Comparison of ENCODE assay signal across 18 cellular contexts in genomic region chr15:80691575-80691974, GRCh38. TPM values are rescaled to one million over a fixed set of nuclear protein-coding genes. Genes with fewer than 3 reads are reported as not detected.
DNase-seq lines count a peak whose midpoint lies in the region; ATAC-seq and TF ChIP-seq lines count a peak whose summit lies in the region.
"Had no signal": no experiment of that assay in that cellular context is flagged by ENCODE, and none has a peak within 500 bp of the region (broad histone marks: within the 10 kb centered on the region; RNA-seq: fewer than 3 reads in every experiment).

No MANE protein-coding gene starts in this region.

- H3K4me1 Mint-ChIP-seq in memory B cell: peaks cover 9% of the 10 kb centered on the region

- POLR2A ChIA-PET in PC-9 (lab: Charles Lee; ENCODE audit: unreplicated experiment): no interaction called here

- WGBS in ovary, 3 donors: 91 to 93% (median 91%) methylated on average over 3 of the region's 3 CpGs

- CTCF ChIA-PET in PC-9 (lab: Charles Lee): no interaction called here

- no peak for ATAC-seq in memory B cell (ENCODE audit: low read depth)
- no peak for ATAC-seq in GM19467 (IDR thresholded peaks at IDR 0.05; ENCODE audit: unreplicated experiment)
- no peak for ATAC-seq in HG03457 (IDR thresholded peaks at IDR 0.05; ENCODE audit: unreplicated experiment)
- ATAC-seq: K562 had no signal

- H3K9me3 ChIP-seq in PC-9 (ENCODE audit: insufficient read depth, low read depth): no peaks in the 10 kb centered on the region
- H3K9me3 ChIP-seq in ovary: no peaks in the 10 kb centered on the region

- H3F3A ChIP-seq in PC-9 (ENCODE audit: insufficient read depth, low read depth): peaks cover 23% of the 10 kb centered on the region; the same call in 1 of the 2 replicates

- intact Hi-C loops in PC-9 (cut with micrococcal nuclease; ENCODE audit: unreplicated experiment) (loop anchor here (10.0 kb wide), 1 partner anchor 237 kb away; no protein-coding TSS in a partner anchor), ovary (cut with DNase I) (no loop called here)

- DNase-seq in DMS53 treated with DMSO at 0.1 percent for 48 hours (lab: John Stamatoyannopoulos, UW; ENCODE audit: unreplicated experiment) (peak; percentile 31), PC-9 (peak in 1 of 2 experiments; percentile 66), epithelial cell of esophagus (ENCODE audit: low read depth) (peak; percentile 69), memory B cell (ENCODE audit: low spot score in 2 of 2) (no peak), ovary (no peak), GDM1 (lab: John Stamatoyannopoulos, UW) (no peak)
- DNase-seq: AML-193; CD4-positive, alpha-beta memory T cell; DMS153; DND-41; EL; H9; IMR-90 had no signal

- H3K27me3 ChIP-seq in PC-9 (ENCODE audit: insufficient read depth, low read depth) (no peaks in the 10 kb centered on the region), ovary (no peaks in the 10 kb centered on the region)

- H3K4me3 ChIP-seq in PC-9 (no peak overlapping the region), epithelial cell of esophagus (ENCODE audit: low read length) (no peak overlapping the region), ovary (no peak overlapping the region)
- H3K4me3 ChIP-seq: K562 had no signal

- no peak for TF ChIP-seq POLR2A in ovary (IDR thresholded peaks at IDR 0.05)

- H3K27ac ChIP-seq in PC-9: no peak overlapping the region
- no peak overlapping the region for H3K27ac ChIP-seq in ovary
- H3K27ac ChIP-seq: C4-2B, HL-60 had no signal

- no peak for TF ChIP-seq EP300 in ovary (IDR thresholded peaks at IDR 0.05)

- peaks cover 29% of the 10 kb centered on the region for H3K79me2 ChIP-seq in PC-9 (ENCODE audit: low read depth)

- TF ChIP-seq CTCF in PC-9 (conservative IDR thresholded peaks at IDR 0.05): no peak
- TF ChIP-seq CTCF in epithelial cell of esophagus (IDR thresholded peaks at IDR 0.05; ENCODE audit: insufficient read depth, low read depth, low read length, missing control alignments): no peak
- no peak for TF ChIP-seq CTCF in ovary (IDR thresholded peaks at IDR 0.05)

- H3K27ac Mint-ChIP-seq in memory B cell: peak overlapping the region; percentile 42
- H3K27ac Mint-ChIP-seq: H9 had no signal

- no peaks in the 10 kb centered on the region for H3K9me2 ChIP-seq in PC-9 (ENCODE audit: insufficient read depth)

- BruUV-seq in PC-9 (replicated peaks; lab: Mats Ljungman, UMichigan): no TSS peak

- H3K4me3 Mint-ChIP-seq in memory B cell: no peak overlapping the region
- H3K4me3 Mint-ChIP-seq: CD4-positive, alpha-beta memory T cell; H9 had no signal

- H3K4me1 ChIP-seq in PC-9 (replicated peaks; ENCODE audit: insufficient read depth) (peaks cover 31% of the 10 kb centered on the region), ovary (ENCODE audit: insufficient read depth) (peaks cover under 1% of the 10 kb centered on the region)

- H2AFZ ChIP-seq in PC-9: no peak overlapping the region

- no peaks in the 10 kb centered on the region for H3K27me3 Mint-ChIP-seq in memory B cell

- no peaks in the 10 kb centered on the region for H3K9me3 Mint-ChIP-seq in memory B cell
- H3K9me3 Mint-ChIP-seq: H9 had no signal

- H3K36me3 Mint-ChIP-seq in memory B cell: no peaks in the 10 kb centered on the region

- no peaks in the 10 kb centered on the region for H4K20me1 ChIP-seq in PC-9 (ENCODE audit: insufficient read depth)

- H3K4me2 ChIP-seq in PC-9: peak overlapping the region; percentile 100

- H3K36me3 ChIP-seq in PC-9 (ENCODE audit: low read depth) (no peaks in the 10 kb centered on the region), ovary (no peaks in the 10 kb centered on the region)

RNA-seq across cellular contexts. Expression of gene ABHD17C, which starts 3.5 kb away (rescaled TPM):
- total RNA-seq in PC-9 (2021): 35.6 and 42.2 TPM in 2 replicates
- 1 to 10 TPM; 1.2 to 5.5 (median 3.6) TPM for total RNA-seq in ovary
- 1 to 10 TPM; 2.1 to 5.6 TPM for polyA plus RNA-seq in ovary

Comparison
In these comparisons a context has a peak if more than half of its experiments do, and no peak if none do; other contexts are left out.
1. DNase-seq: peak in DMS53 treated with DMSO at 0.1 percent for 48 hours (single experiment) and epithelial cell of esophagus (single experiment); none in memory B cell (0 of 2), ovary (0 of 5) and GDM1 (single experiment).